In the genomic region with DNA sequence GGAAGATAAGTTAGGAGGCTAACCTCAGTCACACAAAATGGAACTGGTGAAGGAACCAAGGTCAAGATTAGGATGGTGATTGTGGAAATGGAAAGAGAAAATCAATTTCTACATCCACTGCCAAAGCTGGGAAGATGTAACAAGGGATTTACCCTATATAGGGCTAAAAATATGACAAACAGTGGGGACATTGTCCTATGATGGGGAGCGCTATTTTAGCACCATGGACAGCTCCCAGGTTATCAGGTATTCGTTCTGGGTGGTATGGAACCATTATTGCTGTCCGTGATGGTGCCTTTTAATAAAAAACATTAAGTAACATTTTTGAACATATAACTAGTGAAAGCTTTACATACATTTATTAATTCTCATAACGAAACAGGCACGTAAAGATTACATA, we compare ENCODE assay signal across 16 cellular contexts.
DNase-seq lines count a peak whose midpoint lies in the region; ATAC-seq and TF ChIP-seq lines count a peak whose summit lies in the region.
"Had no signal": no experiment of that assay in that cellular context is flagged by ENCODE, and none has a peak within 500 bp of the region (broad histone marks: within the 10 kb centered on the region; RNA-seq: fewer than 3 reads in every experiment).

No MANE protein-coding gene starts in this region.

- no peak overlapping the region for H3K27ac Mint-ChIP-seq in endothelial cell (ENCODE audit: unreplicated experiment)
- no peak overlapping the region for H3K27ac Mint-ChIP-seq in stimulated activated naive CD8-positive, alpha-beta T cell treated with anti-CD3 and anti-CD28 coated beads, Interleukin-15, amount 100 ng/mL, for 72 hours
- H3K27ac Mint-ChIP-seq: activated CD8-positive, alpha-beta memory T cell treated with anti-CD3 and anti-CD28 coated beads, Interleukin-2, amount 10 ng/mL, durations not matched to agents 7 days and 5 days; effector memory CD8-positive, alpha-beta T cell; HFFc6 had no signal

- peaks cover 1% of the 10 kb centered on the region for H3K27me3 Mint-ChIP-seq in endothelial cell (ENCODE audit: unreplicated experiment)
- peaks cover 59% of the 10 kb centered on the region for H3K27me3 Mint-ChIP-seq in stimulated activated naive CD8-positive, alpha-beta T cell treated with anti-CD3 and anti-CD28 coated beads, Interleukin-15, amount 100 ng/mL, for 72 hours

- no peak for TF ChIP-seq CTCF in endothelial cell (IDR thresholded peaks at IDR 0.05; ENCODE audit: unreplicated experiment)

- H3K36me3 Mint-ChIP-seq in endothelial cell (ENCODE audit: low read depth, unreplicated experiment): no peaks in the 10 kb centered on the region
- H3K36me3 Mint-ChIP-seq: activated CD8-positive, alpha-beta memory T cell treated with anti-CD3 and anti-CD28 coated beads, Interleukin-2, amount 10 ng/mL, durations not matched to agents 7 days and 5 days had no signal

- H3K4me3 Mint-ChIP-seq in endothelial cell (ENCODE audit: unreplicated experiment): no peak overlapping the region
- H3K4me3 Mint-ChIP-seq in stimulated activated naive CD8-positive, alpha-beta T cell treated with anti-CD3 and anti-CD28 coated beads, Interleukin-15, amount 100 ng/mL, for 72 hours: no peak overlapping the region
- H3K4me3 Mint-ChIP-seq: activated CD8-positive, alpha-beta memory T cell treated with anti-CD3 and anti-CD28 coated beads, Interleukin-2, amount 10 ng/mL, durations not matched to agents 7 days and 5 days; effector memory CD8-positive, alpha-beta T cell; HFFc6 had no signal

- peak; percentile 11 for DNase-seq in stimulated activated CD4-positive, alpha-beta T cell treated with anti-CD3 and anti-CD28 coated beads, Interleukin-15, amount 100 ng/mL, for 24 hours
- no peak for DNase-seq in stimulated activated CD4-positive, alpha-beta T cell treated with anti-CD3 and anti-CD28 coated beads, Interleukin-12 subunit alpha, Interleukin-12 subunit beta, amount 100 ng/mL, for 4 hours
- peak; percentile 46 for DNase-seq in RPMI8226
- DNase-seq in endothelial cell (ENCODE audit: low spot score): peak; percentile 33
- no peak for DNase-seq in amniotic stem cell (lab: John Stamatoyannopoulos, UW)
- no peak for DNase-seq in stimulated activated naive CD8-positive, alpha-beta T cell treated with anti-CD3 and anti-CD28 coated beads, Interleukin-15, amount 100 ng/mL, for 72 hours
- DNase-seq in cerebellar nuclear complex (lab: John Stamatoyannopoulos, UW): no peak
- DNase-seq in middle frontal gyrus (ENCODE audit: extremely low spot score, low spot score): no peak
- DNase-seq: activated CD8-positive, alpha-beta memory T cell treated with anti-CD3 and anti-CD28 coated beads, Interleukin-2, amount 10 ng/mL, durations not matched to agents 7 days and 5 days; activated gamma-delta T cell treated with Interleukin-2 at 50 U/mL for 16 hours; effector memory CD8-positive, alpha-beta T cell; gastrocnemius medialis; HFFc6; NCI-H82; Right ventricle myocardium superior; T1000 had no signal

- H3K9me3 Mint-ChIP-seq in endothelial cell (ENCODE audit: unreplicated experiment): no peaks in the 10 kb centered on the region
- no peaks in the 10 kb centered on the region for H3K9me3 Mint-ChIP-seq in stimulated activated naive CD8-positive, alpha-beta T cell treated with anti-CD3 and anti-CD28 coated beads, Interleukin-15, amount 100 ng/mL, for 72 hours
- H3K9me3 Mint-ChIP-seq: effector memory CD8-positive, alpha-beta T cell; HFFc6 had no signal

- no peak for ATAC-seq in stimulated activated naive CD8-positive, alpha-beta T cell treated with anti-CD3 and anti-CD28 coated beads, Interleukin-15, amount 100 ng/mL, for 72 hours
- ATAC-seq: activated CD8-positive, alpha-beta memory T cell treated with anti-CD3 and anti-CD28 coated beads, Interleukin-2, amount 10 ng/mL, durations not matched to agents 7 days and 5 days; effector memory CD8-positive, alpha-beta T cell; gastrocnemius medialis had no signal

- peaks cover 6% of the 10 kb centered on the region for H3K4me1 Mint-ChIP-seq in endothelial cell (ENCODE audit: unreplicated experiment)
- peaks cover 10% of the 10 kb centered on the region for H3K4me1 Mint-ChIP-seq in stimulated activated naive CD8-positive, alpha-beta T cell treated with anti-CD3 and anti-CD28 coated beads, Interleukin-15, amount 100 ng/mL, for 72 hours

Comparison
In these comparisons a context has a peak if more than half of its experiments do, and no peak if none do; other contexts are left out.
1. DNase-seq: peak in stimulated activated CD4-positive, alpha-beta T cell treated with anti-CD3 and anti-CD28 coated beads, Interleukin-15, amount 100 ng/mL, for 24 hours (single experiment), RPMI8226 (single experiment) and endothelial cell (single experiment); none in stimulated activated CD4-positive, alpha-beta T cell treated with anti-CD3 and anti-CD28 coated beads, Interleukin-12 subunit alpha, Interleukin-12 subunit beta, amount 100 ng/mL, for 4 hours (single experiment), amniotic stem cell (single experiment), stimulated activated naive CD8-positive, alpha-beta T cell treated with anti-CD3 and anti-CD28 coated beads, Interleukin-15, amount 100 ng/mL, for 72 hours (0 of 2), cerebellar nuclear complex (0 of 2) and middle frontal gyrus (single experiment).